In the genomic region with DNA sequence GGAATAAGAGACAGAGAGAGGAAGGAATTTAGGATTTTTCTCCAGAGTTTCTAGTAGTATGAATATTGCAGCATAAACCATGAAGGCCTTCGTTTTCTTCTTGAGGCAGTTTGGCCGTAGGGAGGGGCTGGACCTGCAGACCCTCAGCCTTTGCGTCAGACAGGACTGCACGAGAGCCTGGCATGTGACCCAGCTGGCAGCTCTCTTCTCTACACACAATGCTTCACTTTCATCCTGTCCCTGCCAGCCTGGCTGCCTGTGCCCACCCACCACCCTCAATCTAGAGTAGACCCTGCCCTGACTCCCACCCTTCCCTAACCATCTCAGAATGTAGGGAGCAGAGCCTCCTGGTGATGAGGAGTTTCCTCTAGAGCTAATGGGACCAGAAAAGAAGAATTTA, we compare ENCODE assay signal across 10 cellular contexts. TPM values are rescaled to one million over a fixed set of nuclear protein-coding genes. Genes with fewer than 3 reads are reported as not detected.
DNase-seq lines count a peak whose midpoint lies in the region; ATAC-seq, FAIRE-seq and TF ChIP-seq lines count a peak whose summit lies in the region.
"Had no signal": no experiment of that assay in that cellular context is flagged by ENCODE, and none has a peak within 500 bp of the region (broad histone marks: within the 10 kb centered on the region; RNA-seq: fewer than 3 reads in every experiment).

No MANE protein-coding gene starts in this region.

- H3K4me3 Mint-ChIP-seq in osteocyte (ENCODE audit: unreplicated experiment): no peak overlapping the region

- ATAC-seq in gastrocnemius medialis: no peak

- TF ChIP-seq POLR2A in gastrocnemius medialis (IDR thresholded peaks at IDR 0.05): no peak

- H3K27me3 ChIP-seq in iPS-18a (ENCODE audit: control insufficient read depth, insufficient read depth, low read length) (no peaks in the 10 kb centered on the region), gastrocnemius medialis (no peaks in the 10 kb centered on the region)

- no peak for FAIRE-seq in D721Med (lab: Jason Lieb, UNC)

- peaks cover 24% of the 10 kb centered on the region for H3K4me1 ChIP-seq in iPS-18a (ENCODE audit: control insufficient read depth, low read depth, low read length)
- H3K4me1 ChIP-seq in gastrocnemius medialis: peaks cover 32 to 48% of the 10 kb centered on the region in 2 donors

- in situ Hi-C loops in gastrocnemius medialis (cut with MboI; ENCODE audit: low sequenced_read_pairs in 4 of 4): no loop called here

- no peaks in the 10 kb centered on the region for H3K9me3 Mint-ChIP-seq in osteocyte (ENCODE audit: unreplicated experiment)

- H3K4me1 Mint-ChIP-seq in osteocyte (ENCODE audit: unreplicated experiment): peaks cover 38% of the 10 kb centered on the region

- no peak overlapping the region for H3K27ac Mint-ChIP-seq in osteocyte (ENCODE audit: unreplicated experiment)

- intact Hi-C loops in gastrocnemius medialis (cut with DNase I; ENCODE audit: low total_unique reads): no loop called here

- TF ChIP-seq CTCF in gastrocnemius medialis (IDR thresholded peaks at IDR 0.05 in 4 of 5, conservative IDR thresholded peaks at IDR 0.05 in 1 of 5) (no peak), osteocyte (IDR thresholded peaks at IDR 0.05) (no peak), D721Med (IDR thresholded peaks at IDR 0.05; ENCODE audit: insufficient read depth, missing control alignments) (no peak)

- H3K27ac ChIP-seq in iPS-18a (ENCODE audit: low read length): no peak overlapping the region
- peak overlapping the region; percentile 22 to 76 (median 66) for H3K27ac ChIP-seq in gastrocnemius medialis
- H3K27ac ChIP-seq: neutrophil had no signal

- no peaks in the 10 kb centered on the region for H3K36me3 Mint-ChIP-seq in osteocyte (ENCODE audit: unreplicated experiment)

- DNase-seq in anterior cingulate cortex (lab: John Stamatoyannopoulos, UW) (peak in 32 of 58 donors; percentile 3 to 50 (median 28)), gastrocnemius medialis (no peak), osteocyte (ENCODE audit: extremely low spot score, unreplicated experiment) (no peak), NCI-H774 (lab: John Stamatoyannopoulos, UW) (no peak), D721Med (ENCODE audit: insufficient read length, low spot score) (no peak)
- DNase-seq: central memory CD4-positive, alpha-beta T cell; NCI-H82 had no signal

- H3K36me3 ChIP-seq in iPS-18a (ENCODE audit: control insufficient read depth, low read depth, low read length): peaks cover 22% of the 10 kb centered on the region
- peaks cover 0 to 2% of the 10 kb centered on the region in 2 donors for H3K36me3 ChIP-seq in gastrocnemius medialis

- H3K9me3 ChIP-seq in iPS-18a (ENCODE audit: control insufficient read depth, low read depth, low read length) (no peaks in the 10 kb centered on the region), gastrocnemius medialis (no peaks in the 10 kb centered on the region)
- H3K9me3 ChIP-seq: neutrophil had no signal

- peaks cover 16% of the 10 kb centered on the region for H3K27me3 Mint-ChIP-seq in osteocyte (ENCODE audit: unreplicated experiment)

- peak overlapping the region; percentile 85 for H3K9ac ChIP-seq in iPS-18a (ENCODE audit: low read length)

- H3K4me3 ChIP-seq in iPS-18a (ENCODE audit: low read length): peak overlapping the region; percentile 75
- no peak overlapping the region for H3K4me3 ChIP-seq in gastrocnemius medialis

RNA-seq across cellular contexts. Expression of a gene that starts 1.6 kb away (rescaled TPM):
- total RNA-seq in gastrocnemius medialis: 1 to 10 TPM in 1 of 4 donors, under 1 TPM in 2, not detected in 1; 0.20 to 3.8 (median 0.31) TPM
- not detected in 2 replicates for total RNA-seq in osteocyte
- total RNA-seq: fibroblast of villous mesenchyme had no signal

RNA-seq across cellular contexts. Expression of a gene that starts 9.6 kb away (rescaled TPM):
- total RNA-seq in gastrocnemius medialis (10 to 100 TPM; 41.2 to 63.8 (median 54.9) TPM), osteocyte (138 and 147 TPM in 2 replicates)

RNA-seq across cellular contexts. Expression of a gene that starts 13.4 kb away (rescaled TPM):
- total RNA-seq in gastrocnemius medialis (1 to 10 TPM; 1.8 to 5.7 (median 4.8) TPM), osteocyte (49.9 and 55.6 TPM in 2 replicates)

RNA-seq across cellular contexts. Expression of a gene that starts 23.1 kb away (rescaled TPM):
- total RNA-seq in gastrocnemius medialis: 10 to 100 TPM in 3 of 4 donors, 1 to 10 TPM in 1; 8.2 to 15.8 (median 11.7) TPM
- total RNA-seq in osteocyte: 3.4 and 5.3 TPM in 2 replicates

RNA-seq across cellular contexts. Expression of a gene that starts 23.3 kb away (rescaled TPM):
- total RNA-seq in gastrocnemius medialis: 10 to 100 TPM; 15.1 to 44.9 (median 24.9) TPM
- 29.5 and 32.2 TPM in 2 replicates for total RNA-seq in osteocyte

Comparison
In these comparisons a context has a peak if more than half of its experiments do, and no peak if none do; other contexts are left out.
1. DNase-seq: peak in anterior cingulate cortex (32 of 58); none in gastrocnemius medialis (0 of 2), osteocyte (single experiment), NCI-H774 (single experiment) and D721Med (single experiment).